ENCODE assay signal across 9 cellular contexts in the genomic region with DNA sequence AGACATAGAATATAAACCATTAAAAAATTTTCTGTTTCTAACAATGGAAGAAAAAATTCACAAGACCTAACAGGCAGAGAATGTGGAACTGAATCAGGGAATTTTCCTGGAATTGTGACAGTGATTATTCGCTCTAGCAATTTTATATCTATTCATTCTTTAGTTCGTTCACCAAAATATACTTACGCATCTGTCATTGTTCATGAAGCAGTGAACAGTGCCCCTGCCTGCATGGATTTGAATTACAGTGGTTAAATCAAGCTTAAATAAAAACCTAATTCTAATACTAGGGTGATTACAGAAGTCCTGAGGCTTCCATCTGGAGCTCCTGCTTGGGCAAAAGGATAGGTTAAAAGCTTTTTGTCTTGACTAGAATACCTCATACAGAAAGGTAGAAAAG. TPM values are rescaled to one million over a fixed set of nuclear protein-coding genes. Genes with fewer than 3 reads are reported as not detected.
DNase-seq lines count a peak whose midpoint lies in the region; ATAC-seq, FAIRE-seq and TF ChIP-seq lines count a peak whose summit lies in the region.
"Had no signal": no experiment of that assay in that cellular context is flagged by ENCODE, and none has a peak within 500 bp of the region (broad histone marks: within the 10 kb centered on the region; RNA-seq: fewer than 3 reads in every experiment).

No MANE protein-coding gene starts in this region.

- no peak overlapping the region for H2AFZ ChIP-seq in H1 (ENCODE audit: low read length)
- H2AFZ ChIP-seq in neuronal stem cell (ENCODE audit: low read length), result no peak overlapping the region

- H2BK5ac ChIP-seq in H1 (ENCODE audit: low read depth, low read length) (no peak overlapping the region), neuronal stem cell (ENCODE audit: low read length) (no peak overlapping the region)

- H3K27ac ChIP-seq in H1 (ENCODE audit: low read depth, low read length) (no peak overlapping the region), coronary artery (no peak overlapping the region), neuronal stem cell (replicated peaks; ENCODE audit: low read length) (no peak overlapping the region)
- H3K27ac ChIP-seq: neutrophil had no signal

- no peaks in the 10 kb centered on the region for H3K4me1 ChIP-seq in H1 (replicated peaks in 1 of 4; ENCODE audit: control insufficient read depth in 3 of 4, insufficient read depth in 4 of 4, low read length in 3 of 4)
- H3K4me1 ChIP-seq in neuronal stem cell (ENCODE audit: control insufficient read depth in 2 of 2, insufficient read depth in 1 of 2, low read depth in 1 of 2, low read length in 2 of 2), result peaks cover 0 to 2% of the 10 kb centered on the region in 2 donors

- CTCF ChIA-PET in H1 (lab: Charles Lee; ENCODE audit: partially characterized antibody), result interaction anchor here (0.5 to 1.6 kb wide), 14 partner anchors 9 to 411 kb away, joined by 3 to 5 read pairs (median 4); partner anchors contain the start of gene ABCA8

- no peak overlapping the region for H2BK120ac ChIP-seq in H1 (replicated peaks; ENCODE audit: low read depth, low read length)
- no peak overlapping the region for H2BK120ac ChIP-seq in neuronal stem cell (ENCODE audit: low read depth, low read length)

- no peaks in the 10 kb centered on the region for H3K27me3 ChIP-seq in GM06990 (replicated peaks; ENCODE audit: control insufficient read depth, insufficient read depth, low read length)
- H3K27me3 ChIP-seq in H1 (replicated peaks in 1 of 4; ENCODE audit: control insufficient read depth in 3 of 4, extremely low read depth in 1 of 4, insufficient read depth in 3 of 4, low read length in 3 of 4), result no peaks in the 10 kb centered on the region
- H3K27me3 ChIP-seq in neuronal stem cell (ENCODE audit: control insufficient read depth in 3 of 3, insufficient read depth in 3 of 3, low read depth in 1 of 3, low read length in 3 of 3), result no peaks in the 10 kb centered on the region
- H3K27me3 ChIP-seq: neutrophil had no signal

- no peak for TF ChIP-seq EP300 in H1 (IDR thresholded peaks at IDR 0.05; ENCODE audit: borderline replicate concordance in 1 of 2, low read depth in 2 of 2, low read length in 2 of 2)

- H3K27ac Mint-ChIP-seq in osteocyte (ENCODE audit: unreplicated experiment), result no peak overlapping the region

- no peak overlapping the region for H4K5ac ChIP-seq in H1 (ENCODE audit: insufficient read length, low read depth, low read length)

- H3K4me3 ChIP-seq in GM06990 (replicated peaks; ENCODE audit: low read depth, low read length) (no peak overlapping the region), H1 (ENCODE audit: extremely low read depth in 1 of 4, insufficient read depth in 2 of 4, low read depth in 3 of 4, low read length in 4 of 4) (no peak overlapping the region), coronary artery (no peak overlapping the region), neuronal stem cell (ENCODE audit: low read length in 2 of 2) (no peak overlapping the region)

- H3K23ac ChIP-seq in H1 (ENCODE audit: insufficient read length) (no peak overlapping the region), neuronal stem cell (ENCODE audit: low read depth, low read length, poor library complexity) (no peak overlapping the region)

- H3K79me1 ChIP-seq in H1 (ENCODE audit: low read depth, low read length) (no peaks in the 10 kb centered on the region), neuronal stem cell (ENCODE audit: low read depth, low read length) (no peaks in the 10 kb centered on the region)

- H3K14ac ChIP-seq in H1 (ENCODE audit: insufficient read length) (no peak overlapping the region), neuronal stem cell (ENCODE audit: low read length) (no peak overlapping the region)

- peaks cover 24% of the 10 kb centered on the region for H3K36me3 Mint-ChIP-seq in osteocyte (ENCODE audit: unreplicated experiment)

- TF ChIP-seq CTCF in GM06990 (IDR thresholded peaks at IDR 0.05; ENCODE audit: insufficient read depth, low read length, poor library complexity, severe bottlenecking), result peak; percentile 39
- peak in 2 of 3 experiments; percentile 29 to 50; a peak in 2 of 4 replicates for TF ChIP-seq CTCF in H1 (IDR thresholded peaks at IDR 0.05; ENCODE audit: control extremely low read depth in 1 of 3, insufficient read depth in 1 of 3, low read depth in 1 of 3, low read length in 3 of 3)
- TF ChIP-seq CTCF in osteocyte (IDR thresholded peaks at IDR 0.05), result peak; percentile 42
- no peak for TF ChIP-seq CTCF in coronary artery (IDR thresholded peaks at IDR 0.05)

- peak; percentile 48 to 49 for TF ChIP-seq RAD21 in H1 (IDR thresholded peaks at IDR 0.05 in 1 of 2, conservative IDR thresholded peaks at IDR 0.05 in 1 of 2; ENCODE audit: low read depth in 2 of 2, low read length in 2 of 2)

- H3K9me3 Mint-ChIP-seq in osteocyte (ENCODE audit: unreplicated experiment), result no peaks in the 10 kb centered on the region

- H3K27me3 Mint-ChIP-seq in osteocyte (ENCODE audit: unreplicated experiment), result no peaks in the 10 kb centered on the region

- H3K9me3 ChIP-seq in H1 (ENCODE audit: insufficient read depth in 2 of 2, low read depth in 1 of 2, low read length in 1 of 2) (no peaks in the 10 kb centered on the region), neuronal stem cell (replicated peaks in 1 of 2; ENCODE audit: control insufficient read depth in 2 of 2, insufficient read depth in 1 of 2, low read depth in 1 of 2, low read length in 2 of 2) (no peaks in the 10 kb centered on the region)
- H3K9me3 ChIP-seq: neutrophil had no signal

- H3K79me2 ChIP-seq in H1 (ENCODE audit: control insufficient read depth in 1 of 2, insufficient read depth in 2 of 2, low read length in 2 of 2), result no peaks in the 10 kb centered on the region

- no peak for TF ChIP-seq POLR2A in H1 (IDR thresholded peaks at IDR 0.05; ENCODE audit: control extremely low read depth in 1 of 2, low read depth in 2 of 2, low read length in 2 of 2)

- no peak overlapping the region for H2BK20ac ChIP-seq in H1 (ENCODE audit: low read length)

- DNase-seq in GM06990 (ENCODE audit: extremely low read depth, insufficient read length) (no peak), NCI-H82 (lab: John Stamatoyannopoulos, UW) (peak; percentile 80), H1 (ENCODE audit: low read depth in 1 of 2, low spot score in 2 of 2) (no peak), osteocyte (ENCODE audit: extremely low spot score, unreplicated experiment) (no peak), coronary artery (ENCODE audit: low spot score) (no peak), COR-L47 (lab: John Stamatoyannopoulos, UW) (no peak), neuronal stem cell (ENCODE audit: low spot score) (no peak)

- no peak overlapping the region for H3K4ac ChIP-seq in H1 (replicated peaks; ENCODE audit: insufficient read length, low read depth, low read length)
- no peak overlapping the region for H3K4ac ChIP-seq in neuronal stem cell (ENCODE audit: low read length)

- H3K36me3 ChIP-seq in GM06990 (ENCODE audit: control insufficient read depth, insufficient read depth, low read length), result no peaks in the 10 kb centered on the region
- no peaks in the 10 kb centered on the region for H3K36me3 ChIP-seq in H1 (ENCODE audit: control insufficient read depth in 2 of 4, insufficient read depth in 4 of 4, low read length in 3 of 4)
- peaks cover 0 to 16% of the 10 kb centered on the region in 2 donors for H3K36me3 ChIP-seq in neuronal stem cell (replicated peaks in 1 of 2; ENCODE audit: control insufficient read depth in 2 of 2, insufficient read depth in 2 of 2, low read length in 2 of 2)
- H3K36me3 ChIP-seq: neutrophil had no signal

- H4K8ac ChIP-seq in H1 (ENCODE audit: extremely low read depth, insufficient read depth, low read length) (no peak overlapping the region), neuronal stem cell (ENCODE audit: low read depth, low read length) (no peak overlapping the region)

- H3K18ac ChIP-seq in H1 (ENCODE audit: extremely low read depth, low read length) (no peak overlapping the region), neuronal stem cell (ENCODE audit: low read length) (no peak overlapping the region)

- H2BK15ac ChIP-seq in H1 (ENCODE audit: low read length), result no peak overlapping the region
- H2BK15ac ChIP-seq in neuronal stem cell (ENCODE audit: low read length), result no peak overlapping the region

- H3K4me1 Mint-ChIP-seq in osteocyte (ENCODE audit: unreplicated experiment), result peaks cover 36% of the 10 kb centered on the region

- H3K4me2 ChIP-seq in H1 (ENCODE audit: insufficient read depth in 1 of 2, low read depth in 2 of 2, low read length in 2 of 2) (no peak overlapping the region), neuronal stem cell (ENCODE audit: insufficient read depth, low read length, poor library complexity, severe bottlenecking) (no peak overlapping the region)

- H4K20me1 ChIP-seq in H1 (replicated peaks in 1 of 2; ENCODE audit: control insufficient read depth in 1 of 2, insufficient read depth in 2 of 2, low read length in 2 of 2), result no peaks in the 10 kb centered on the region

- no peak overlapping the region for H3K9ac ChIP-seq in H1 (replicated peaks in 1 of 4; ENCODE audit: extremely low read depth in 1 of 4, low read depth in 3 of 4, low read length in 3 of 4)
- no peak overlapping the region for H3K9ac ChIP-seq in neuronal stem cell (ENCODE audit: low read depth, low read length, poor library complexity)

- H3K4me3 Mint-ChIP-seq in osteocyte (ENCODE audit: unreplicated experiment), result no peak overlapping the region

- H2AK5ac ChIP-seq in H1 (ENCODE audit: low read depth, low read length) (no peak overlapping the region), neuronal stem cell (ENCODE audit: low read depth, low read length) (no peak overlapping the region)

- ATAC-seq in HG03097 (IDR thresholded peaks at IDR 0.05; ENCODE audit: low FRiP score, unreplicated experiment), result no peak

- H4K91ac ChIP-seq in H1 (replicated peaks; ENCODE audit: insufficient read length, low read length) (no peak overlapping the region), neuronal stem cell (ENCODE audit: low read depth, low read length, poor library complexity) (no peak overlapping the region)

- H3K23me2 ChIP-seq in H1 (ENCODE audit: low read depth, low read length), result no peaks in the 10 kb centered on the region

- no peak overlapping the region for H2BK12ac ChIP-seq in H1 (ENCODE audit: low read depth, low read length)
- no peak overlapping the region for H2BK12ac ChIP-seq in neuronal stem cell (ENCODE audit: low read length)

- no peak overlapping the region for H3K56ac ChIP-seq in H1 (replicated peaks; ENCODE audit: insufficient read length, low read depth, low read length)

- no peak for FAIRE-seq in H1 (lab: Jason Lieb, UNC)

- WGBS in H1 (ENCODE audit: extremely low coverage in 1 of 2, insufficient coverage in 1 of 2, insufficient read length in 1 of 2, insufficient replicate concordance in 2 of 2, low coverage in 1 of 2, low lambda C conversion rate in 2 of 2, missing lambda C conversion rate in 1 of 2), 2 experiments, result 89% methylated on average over 3 of the region's 3 CpGs; no CpG with 5 or more reads in 1 of the 2 experiments
- no CpG with 5 or more reads among the region's 3 CpGs for WGBS in neuronal stem cell (ENCODE audit: extremely low coverage in 2 of 2, insufficient read length in 2 of 2, insufficient replicate concordance in 1 of 2), 2 donors

- POLR2A ChIA-PET in H1 (lab: Charles Lee; ENCODE audit: partially characterized antibody), result no interaction called here

RNA-seq across cellular contexts. Expression of gene ABCA8, which starts 48.6 kb away (rescaled TPM):
- total RNA-seq in H1 (2021; fragmentation: NEBNext Ultra II Directional; extraction: Animal tissue kit (Norgen Biotek cat#: 25700)), result not detected in 2 replicates
- polyA plus RNA-seq in H1 (2011; rRNA removed), result not detected in 2 replicates
- polyA plus RNA-seq in H1 (2011; cell fraction: cytosol; rRNA removed), result not detected
- polyA plus RNA-seq in H1 (2011; cell fraction: nucleus; rRNA removed), result not detected
- 0.07 TPM in 1 of 4 replicates, not detected in the others for polyA plus RNA-seq in H1 (2012, experiment 1 of 2)
- polyA plus RNA-seq in H1 (2012, experiment 2 of 2), result not detected
- not detected for polyA plus RNA-seq in H1 (2013, experiment 1 of 2)
- polyA plus RNA-seq in H1 (2013, experiment 2 of 2), result not detected
- polyA minus RNA-seq in H1 (2011; rRNA and poly(A)+ RNA removed), result not detected in 2 replicates
- polyA minus RNA-seq in H1 (2011; cell fraction: cytosol; rRNA and poly(A)+ RNA removed), result not detected
- not detected for polyA minus RNA-seq in H1 (2011; cell fraction: nucleus; rRNA and poly(A)+ RNA removed)
- 34.1 and 37.0 TPM in 2 replicates for total RNA-seq in osteocyte
- polyA plus RNA-seq in neuronal stem cell (2013, experiment 1 of 2), result 0.03 TPM
- not detected for polyA plus RNA-seq in neuronal stem cell (2013, experiment 2 of 2)

Comparison
In these comparisons a context has a peak if more than half of its experiments do, and no peak if none do; other contexts are left out.
1. RNA of gene ABCA8, which starts 48.6 kb away (total RNA-seq): 34.1 to 37.0 TPM in osteocyte; not detected in H1; every median in the first group is over 10 times any median in the second.